In genomic region chr19:15297416-15298224, GRCh38 we compare ENCODE assay signal across 8 cellular contexts. TPM values are rescaled to one million over a fixed set of nuclear protein-coding genes. Genes with fewer than 3 reads are reported as not detected.
DNase-seq lines count a peak whose midpoint lies in the region; ATAC-seq, FAIRE-seq and TF ChIP-seq lines count a peak whose summit lies in the region.

No MANE protein-coding gene starts in this region.

- intact Hi-C loops in K562 (cut with micrococcal nuclease) (no loop called here), mucosa of descending colon (cut with DNase I, micrococcal nuclease) (no loop called here)

- H3K36me3 ChIP-seq in K562 (ENCODE audit: control insufficient read depth, insufficient read depth, low read length) (peaks cover 30% of the 10 kb centered on the region; the same call in 2 of the 3 replicates), mucosa of descending colon (ENCODE audit: low read depth) (no peaks in the 10 kb centered on the region)

- peak; percentile 22 to 49 for TF ChIP-seq RAD21 in K562 (CRISPR knock-in tag; conservative IDR thresholded peaks at IDR 0.05 in 1 of 2, IDR thresholded peaks at IDR 0.05 in 1 of 2)

- H3K9me1 ChIP-seq in K562 (ENCODE audit: control insufficient read depth, insufficient read depth, low read length): peaks cover 3% of the 10 kb centered on the region

- TF ChIP-seq POLR2A in K562 (conservative IDR thresholded peaks at IDR 0.05): no peak

- in situ Hi-C loops in K562 (cut with MboI): no loop called here

- TF ChIP-seq EP300 in K562 (IDR thresholded peaks at IDR 0.05; ENCODE audit: low read length): peak; percentile 78; the same call in 1 of the 2 replicates

- no peak overlapping the region for H3K4me2 ChIP-seq in K562 (ENCODE audit: insufficient read depth, low read length)

- DNase-seq in EH (ENCODE audit: low read depth) (peak; percentile 90), NCI-H2107 (lab: John Stamatoyannopoulos, UW) (peak; percentile 31), K562 (ENCODE audit: extremely low read depth in 1 of 4, low spot score in 3 of 4) (peak in 1 of 4 experiments; percentile 34), mucosa of descending colon (no peak), OCI-M2 (lab: John Stamatoyannopoulos, UW; ENCODE audit: unreplicated experiment) (no peak)

- TF ChIP-seq CTCF in K562 (IDR thresholded peaks at IDR 0.05 in 2 of 3, conservative IDR thresholded peaks at IDR 0.05 in 1 of 3; ENCODE audit: insufficient read depth in 2 of 3, low read depth in 1 of 3, low read length in 3 of 3): peak in 1 of 3 experiments; percentile 19; a peak in 1 of 6 replicates
- TF ChIP-seq CTCF in mucosa of descending colon (IDR thresholded peaks at IDR 0.05): no peak

- H4K20me1 ChIP-seq in K562 (replicated peaks; ENCODE audit: control insufficient read depth, insufficient read depth, low read length): peaks cover 67% of the 10 kb centered on the region

- CTCF ChIA-PET in K562 (lab: Yijun Ruan, JAX; ENCODE audit: low intra/inter-chr PET ratio): no interaction called here

- FAIRE-seq in K562 (lab: Jason Lieb, UNC): no peak

- 68% methylated on average over 10 of the region's 10 CpGs for WGBS in K562 (ENCODE audit: insufficient coverage, low coverage, missing lambda C conversion rate)

- peak overlapping the region; percentile 37; the same call in 2 of the 3 replicates for H3K27ac ChIP-seq in K562 (ENCODE audit: extremely low read depth, low read depth, low read length)

- H2AFZ ChIP-seq in K562 (ENCODE audit: low read depth, low read length): no peak overlapping the region

- H3K79me2 ChIP-seq in K562 (ENCODE audit: control insufficient read depth, insufficient read depth, low read length): peaks cover 98% of the 10 kb centered on the region

- no peaks in the 10 kb centered on the region for H3K27me3 ChIP-seq in K562 (ENCODE audit: control insufficient read depth in 2 of 2, insufficient read depth in 2 of 2, low read length in 2 of 2)

- H3K9ac ChIP-seq in K562 (ENCODE audit: insufficient read depth in 1 of 2, low read depth in 2 of 2, low read length in 2 of 2): peak overlapping the region in 1 of 2 experiments; percentile 11; a peak in 2 of 4 replicates

- no TSS peak for BruUV-seq in K562 (replicated peaks; lab: Mats Ljungman, UMichigan)

- H3K9me3 ChIP-seq in K562 (replicated peaks; ENCODE audit: control insufficient read depth, insufficient read depth, low read depth, low read length): no peaks in the 10 kb centered on the region
- H3K9me3 ChIP-seq in mucosa of descending colon: no peaks in the 10 kb centered on the region

- POLR2A ChIA-PET in K562 (lab: Yijun Ruan, JAX): interaction anchor here (0.7 to 2.6 kb wide), 6 partner anchors 8 to 32 kb away, joined by 3 to 13 read pairs (median 3); no protein-coding TSS in a partner anchor

- peaks cover 9 to 71% of the 10 kb centered on the region in 2 experiments; a peak in 4 of 5 replicates for H3K4me1 ChIP-seq in K562 (replicated peaks in 1 of 2; ENCODE audit: control insufficient read depth in 2 of 2, insufficient read depth in 2 of 2, low read length in 2 of 2)
- peaks cover 74% of the 10 kb centered on the region for H3K4me1 ChIP-seq in mucosa of descending colon (ENCODE audit: low read depth)

- H3K4me3 ChIP-seq in K562 (no peak overlapping the region), mucosa of descending colon (no peak overlapping the region)

- ATAC-seq in K562 (peak; percentile 67), mucosa of descending colon (peak; percentile 72), GM21529 (IDR thresholded peaks at IDR 0.05; ENCODE audit: unreplicated experiment) (no peak), GM19395 (IDR thresholded peaks at IDR 0.05; ENCODE audit: unreplicated experiment) (no peak), GM21723 (IDR thresholded peaks at IDR 0.05; ENCODE audit: unreplicated experiment) (no peak)

TF ChIP-seq in K562, 482 proteins besides CTCF, POLR2A, EP300 and RAD21 (continues in another document):
- 0 out of 2 replicates have a peak, but pooled peaks have one; percentile 25 for TF ChIP-seq HIVEP1 (CRISPR knock-in tag; IDR thresholded peaks at IDR 0.05)
- TF ChIP-seq SMARCA4 (IDR thresholded peaks at IDR 0.05): peak; percentile 39; the same call in 1 of the 2 replicates
- no peak for TF ChIP-seq ELF4 (CRISPR knock-in tag; IDR thresholded peaks at IDR 0.05)
- no peak for TF ChIP-seq SP2 (IDR thresholded peaks at IDR 0.05; ENCODE audit: extremely low read depth, low read depth, low read length, poor library complexity, severe bottlenecking)
- no peak for TF ChIP-seq PML (IDR thresholded peaks at IDR 0.05; ENCODE audit: low read length)
- TF ChIP-seq ARID3B (CRISPR knock-in tag; IDR thresholded peaks at IDR 0.05; ENCODE audit: borderline replicate concordance): no peak
- peak; percentile 63 for TF ChIP-seq BRD9 (IDR thresholded peaks at IDR 0.05; ENCODE audit: low read depth, partially characterized antibody)
- peak; percentile 14; the same call in 1 of the 2 replicates for TF ChIP-seq CEBPB (tag; IDR thresholded peaks at IDR 0.05)
- TF ChIP-seq ARID1B (IDR thresholded peaks at IDR 0.05): peak; percentile 20; the same call in 1 of the 2 replicates
- TF ChIP-seq HSF4 (CRISPR knock-in tag; IDR thresholded peaks at IDR 0.05; ENCODE audit: borderline replicate concordance): peak; percentile 74; the same call in 1 of the 2 replicates
- no peak; the same call in 1 of the 2 replicates for TF ChIP-seq GABPA (tag; conservative IDR thresholded peaks at IDR 0.05; ENCODE audit: low read depth)
- TF ChIP-seq FOXK1 (CRISPR knock-in tag; IDR thresholded peaks at IDR 0.05; ENCODE audit: borderline replicate concordance): no peak
- no peak for TF ChIP-seq ATF6 (CRISPR knock-in tag; IDR thresholded peaks at IDR 0.05)
- no peak for TF ChIP-seq GATAD2A (IDR thresholded peaks at IDR 0.05)
- no peak for TF ChIP-seq ZC3H11A (IDR thresholded peaks at IDR 0.05; ENCODE audit: low read depth, low read length)
- TF ChIP-seq USF1 (CRISPR knock-in tag; IDR thresholded peaks at IDR 0.05): no peak
- TF ChIP-seq SRF (CRISPR knock-in tag; IDR thresholded peaks at IDR 0.05): peak in 1 of 2 experiments; percentile 28; a peak in 1 of 4 replicates
- peak; percentile 73 for TF ChIP-seq JUND (IDR thresholded peaks at IDR 0.05; ENCODE audit: borderline replicate concordance, low read depth, low read length)
- TF ChIP-seq JUND (tag; IDR thresholded peaks at IDR 0.05; ENCODE audit: borderline replicate concordance, low read depth, low read length): peak; percentile 46; the same call in 1 of the 3 replicates
- peak; percentile 97 for TF ChIP-seq ZNF589 (CRISPR knock-in tag; IDR thresholded peaks at IDR 0.05; ENCODE audit: low read depth)

RNA-seq across cellular contexts. Expression of gene BRD4, which starts 34.7 kb away (rescaled TPM):
- total RNA-seq in K562 (2011; cell fraction: chromatin; rRNA removed; ENCODE audit: low replicate concordance): 157 and 305 TPM in 2 replicates
- 129 and 134 TPM in 2 replicates for total RNA-seq in K562 (2011; cell fraction: nucleolus; rRNA removed)
- 133 and 164 TPM in 2 replicates for total RNA-seq in K562 (2011; cell fraction: nucleoplasm; rRNA removed)
- 15.6 and 24.0 TPM in 2 replicates for total RNA-seq in K562 (2014; rRNA removed)
- total RNA-seq in K562 (2014; rRNA removed; fragmentation: Illumina TruSeq; extraction: Trizol): 11.3 and 13.0 TPM in 2 replicates
- total RNA-seq in K562 (2015; rRNA removed; fragmentation: Illumina TruSeq; extraction: Trizol): 16.1 and 18.2 TPM in 2 replicates
- total RNA-seq in K562 (2021): 93.7 and 105 TPM in 2 replicates
- polyA plus RNA-seq in K562 (2011; rRNA removed): 8.9 and 11.0 TPM in 2 replicates
- polyA plus RNA-seq in K562 (2011; cell fraction: cytosol; rRNA removed): 5.8 and 8.4 TPM in 2 replicates
- polyA plus RNA-seq in K562 (2011; cell fraction: nucleus; rRNA removed): 36.9 and 48.9 TPM in 2 replicates
- polyA plus RNA-seq in K562 (2012): 61.3 and 74.1 TPM in 2 replicates
- 35.3 and 43.4 TPM in 2 replicates for polyA plus RNA-seq in K562 (2014; fragmentation: Illumina TruSeq; extraction: Trizol)
- polyA plus RNA-seq in K562 (2014; fragmentation: Nextera tagmentation; extraction: Ambion mirVana): 1 to 10 TPM; 1.8 to 5.4 TPM
- 23.3 and 24.3 TPM in 2 replicates for polyA plus RNA-seq in K562 (2014; rRNA removed)
- polyA minus RNA-seq in K562 (2011; rRNA and poly(A)+ RNA removed): 14.6 and 17.9 TPM in 2 replicates
- 36.5 and 50.1 TPM in 2 replicates for polyA minus RNA-seq in K562 (2011; cell fraction: cytosol; rRNA and poly(A)+ RNA removed)
- 35.0 and 50.0 TPM in 2 replicates for polyA minus RNA-seq in K562 (2011; cell fraction: nucleus; rRNA and poly(A)+ RNA removed)
- total RNA-seq in mucosa of descending colon: 100 to 1,000 TPM in 1 of 3 donors, 10 to 100 TPM in 2; 78.3 to 104 (median 82.6) TPM

Comparison
In these comparisons a context has a peak if more than half of its experiments do, and no peak if none do; other contexts are left out.
1. DNase-seq: peak in EH (single experiment) and NCI-H2107 (single experiment); none in mucosa of descending colon (0 of 3) and OCI-M2 (single experiment).
2. ATAC-seq: peak in K562 (single experiment) and mucosa of descending colon (single experiment); none in GM21529 (single experiment), GM19395 (single experiment) and GM21723 (single experiment).